In the genomic region with DNA sequence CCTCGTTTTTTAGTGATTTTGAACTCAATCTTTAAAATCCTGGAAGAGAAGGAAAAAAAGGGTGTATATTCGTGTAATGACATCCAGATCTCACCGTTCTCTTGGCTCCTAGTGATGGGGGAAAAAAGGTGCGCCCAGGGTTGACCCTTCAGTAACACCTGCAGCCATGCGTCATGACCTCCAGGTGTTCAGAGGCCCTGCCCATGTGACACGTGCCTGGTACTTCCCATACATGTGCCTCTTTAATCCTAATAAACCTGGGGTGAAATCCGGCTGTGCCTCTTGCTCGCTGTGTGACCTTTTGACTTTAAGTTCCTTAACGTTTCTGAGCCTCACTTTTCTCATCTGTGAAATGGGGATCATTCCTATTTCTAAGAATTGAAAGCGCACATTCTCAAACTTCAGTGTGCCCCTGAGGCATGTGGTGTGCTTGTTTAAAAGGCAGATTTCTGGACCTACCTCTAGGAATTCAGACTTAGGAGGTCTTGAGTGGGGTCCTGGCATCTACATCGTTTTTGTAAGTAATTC, we compare ENCODE assay signal across 1 cellular context.
A peak's percentile ranks its signal among the peaks of the same experiment; 100 is the strongest.
TF ChIP-seq lines count a peak whose summit lies in the region.

No MANE protein-coding gene starts in this region.

TF ChIP-seq in HepG2, 621 proteins besides CTCF, POLR2A, EP300 and RAD21 (continued from another document):
- TF ChIP-seq NCOA1 (CRISPR knock-in tag; IDR thresholded peaks at IDR 0.05), result no peak
- no peak for TF ChIP-seq ZSCAN22 (CRISPR knock-in tag; IDR thresholded peaks at IDR 0.05)
- TF ChIP-seq MNT (IDR thresholded peaks at IDR 0.05), result 0 out of 2 replicates have a peak, but pooled peaks have one; percentile 8
- TF ChIP-seq ZNF326 (CRISPR knock-in tag; IDR thresholded peaks at IDR 0.05; ENCODE audit: borderline replicate concordance), result no peak
- TF ChIP-seq, protein P1, sequence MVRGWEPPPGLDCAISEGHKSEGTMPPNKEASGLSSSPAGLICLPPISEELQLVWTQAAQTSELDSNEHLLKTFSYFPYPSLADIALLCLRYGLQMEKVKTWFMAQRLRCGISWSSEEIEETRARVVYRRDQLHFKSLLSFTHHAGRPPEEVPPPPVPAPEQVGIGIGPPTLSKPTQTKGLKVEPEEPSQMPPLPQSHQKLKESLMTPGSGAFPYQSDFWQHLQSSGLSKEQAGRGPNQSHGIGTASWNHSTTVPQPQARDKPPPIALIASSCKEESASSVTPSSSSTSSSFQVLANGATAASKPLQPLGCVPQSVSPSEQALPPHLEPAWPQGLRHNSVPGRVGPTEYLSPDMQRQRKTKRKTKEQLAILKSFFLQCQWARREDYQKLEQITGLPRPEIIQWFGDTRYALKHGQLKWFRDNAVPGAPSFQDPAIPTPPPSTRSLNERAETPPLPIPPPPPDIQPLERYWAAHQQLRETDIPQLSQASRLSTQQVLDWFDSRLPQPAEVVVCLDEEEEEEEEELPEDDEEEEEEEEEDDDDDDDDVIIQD (CRISPR knock-in tag; IDR thresholded peaks at IDR 0.05; ENCODE audit: low read depth), result no peak
- no peak for TF ChIP-seq ZNF17 (CRISPR knock-in tag; IDR thresholded peaks at IDR 0.05)
- no peak for TF ChIP-seq RARA (CRISPR knock-in tag; IDR thresholded peaks at IDR 0.05)
- no peak for TF ChIP-seq ZNF75D (CRISPR knock-in tag; IDR thresholded peaks at IDR 0.05; ENCODE audit: borderline replicate concordance)
- TF ChIP-seq ZFP91 (CRISPR knock-in tag; IDR thresholded peaks at IDR 0.05; ENCODE audit: borderline replicate concordance), result no peak
- TF ChIP-seq, protein P2, sequence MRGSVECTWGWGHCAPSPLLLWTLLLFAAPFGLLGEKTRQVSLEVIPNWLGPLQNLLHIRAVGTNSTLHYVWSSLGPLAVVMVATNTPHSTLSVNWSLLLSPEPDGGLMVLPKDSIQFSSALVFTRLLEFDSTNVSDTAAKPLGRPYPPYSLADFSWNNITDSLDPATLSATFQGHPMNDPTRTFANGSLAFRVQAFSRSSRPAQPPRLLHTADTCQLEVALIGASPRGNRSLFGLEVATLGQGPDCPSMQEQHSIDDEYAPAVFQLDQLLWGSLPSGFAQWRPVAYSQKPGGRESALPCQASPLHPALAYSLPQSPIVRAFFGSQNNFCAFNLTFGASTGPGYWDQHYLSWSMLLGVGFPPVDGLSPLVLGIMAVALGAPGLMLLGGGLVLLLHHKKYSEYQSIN (CRISPR knock-in tag; IDR thresholded peaks at IDR 0.05; ENCODE audit: borderline replicate concordance), result no peak
- TF ChIP-seq GTF2F1 (IDR thresholded peaks at IDR 0.05; ENCODE audit: low read length), result no peak
- peak; percentile 78 for TF ChIP-seq ZNF629 (CRISPR knock-in tag; conservative IDR thresholded peaks at IDR 0.05)
- TF ChIP-seq ZNF563 (CRISPR knock-in tag; IDR thresholded peaks at IDR 0.05), result no peak
